ENCODE assay signal across 7 cellular contexts in genomic region chr5:72298136-72298535, GRCh38. TPM values are rescaled to one million over a fixed set of nuclear protein-coding genes. Genes with fewer than 3 reads are reported as not detected.
DNase-seq lines count a peak whose midpoint lies in the region; ATAC-seq, FAIRE-seq and TF ChIP-seq lines count a peak whose summit lies in the region.
"Not testable (repeated sequence)": the region's sequence is repeated elsewhere in the genome, so short reads cannot be mapped to it uniquely, and the experiment has no call there.

No MANE protein-coding gene starts in this region.

- not testable (repeated sequence) for BruUV-seq in HepG2 (replicated peaks; lab: Mats Ljungman, UMichigan)

- not testable (repeated sequence) for H3K9me3 ChIP-seq in HepG2 (ENCODE audit: low read length)

- peaks cover 95% of the 10 kb centered on the region for H3K4me1 Mint-ChIP-seq in activated B cell treated with CpG ODN at 0.5 μM for 24 hours

- H3K27me3 ChIP-seq in HepG2 (ENCODE audit: control insufficient read depth in 1 of 2, insufficient read depth in 2 of 2, low read length in 2 of 2) = not testable (repeated sequence)

- H3K27ac ChIP-seq in HepG2 (ENCODE audit: extremely low read length, insufficient read depth, low read length) = not testable (repeated sequence)

- not testable (repeated sequence) for H3K27me3 Mint-ChIP-seq in activated B cell treated with CpG ODN at 0.5 μM for 24 hours

- peaks cover 66% of the 10 kb centered on the region for H3K79me2 ChIP-seq in HepG2 (ENCODE audit: insufficient read depth, low read length)

- WGBS in HepG2 (ENCODE audit: low lambda C conversion rate) = 97% methylated on average over 3 of the region's 3 CpGs

- H4K20me1 ChIP-seq in HepG2 (ENCODE audit: insufficient read depth, low read length) = not testable (repeated sequence)

- H3K27ac Mint-ChIP-seq in activated B cell treated with CpG ODN at 0.5 μM for 24 hours = peak overlapping the region; percentile 85

- in situ Hi-C loops in KBM-7 (cut with MboI; ENCODE audit: low pct_unique_long_range_greater_than_20kb, low sequenced_read_pairs); HepG2 (cut with HindIII; ENCODE audit: extremely low pct_ligation_motif_present, low pct_unique_long_range_greater_than_20kb): not testable (repeated sequence)

- peak; percentile 23 for DNase-seq in KBM-7
- DNase-seq in activated B cell treated with CpG ODN at 0.5 μM for 24 hours; HepG2 (ENCODE audit: low spot score): not testable (repeated sequence)

- H3K4me3 Mint-ChIP-seq in activated B cell treated with CpG ODN at 0.5 μM for 24 hours = peak overlapping the region; percentile 66

- H3K4me3 ChIP-seq in HepG2 (replicated peaks in 1 of 3; ENCODE audit: insufficient read depth in 1 of 3, low read depth in 2 of 3, low read length in 3 of 3) = not testable (repeated sequence)

- TF ChIP-seq RAD21 in HepG2 (CRISPR knock-in tag; IDR thresholded peaks at IDR 0.05) = not testable (repeated sequence)

- peaks cover 38% of the 10 kb centered on the region for H3K36me3 Mint-ChIP-seq in activated B cell treated with CpG ODN at 0.5 μM for 24 hours (ENCODE audit: low read depth)

- H2AFZ ChIP-seq in HepG2 (ENCODE audit: low read length) = not testable (repeated sequence)

- POLR2A ChIA-PET in activated B cell treated with CpG ODN at 0.5 μM for 24 hours (lab: Charles Lee) = interaction anchor here (0.7 to 3.6 kb wide), 3 partner anchors 9 to 161 kb away, joined by 6 to 19 read pairs (median 15); partner anchors contain the start of genes MRPS27 and PTCD2
- POLR2A ChIA-PET in HepG2 (lab: Yijun Ruan, JAX) = interaction anchor here (1.2 to 1.9 kb wide), 3 partner anchors 10 to 22 kb away, joined by 4 to 5 read pairs (median 5); partner anchors contain the start of genes MRPS27 and PTCD2

- intact Hi-C loops in activated B cell treated with CpG ODN at 0.5 μM for 24 hours (cut with micrococcal nuclease) = loop anchor here (1.0 to 2.0 kb wide), 3 partner anchors 10 to 63 kb away; no protein-coding TSS in a partner anchor
- intact Hi-C loops in HepG2 (cut with micrococcal nuclease; ENCODE audit: unreplicated experiment) = not testable (repeated sequence)

- not testable (repeated sequence) for TF ChIP-seq CTCF in activated B cell treated with CpG ODN at 0.5 μM for 24 hours (IDR thresholded peaks at IDR 0.05); HepG2 (CRISPR knock-in tag; IDR thresholded peaks at IDR 0.05)

- not testable (repeated sequence) for H3K4me2 ChIP-seq in HepG2 (ENCODE audit: low read depth, low read length)

- CTCF ChIA-PET in activated B cell treated with CpG ODN at 0.5 μM for 24 hours (lab: Charles Lee) = interaction anchor here (2.1 kb wide), 1 partner anchor 10 kb away, joined by 7 read pairs; no protein-coding TSS in a partner anchor
- CTCF ChIA-PET in HepG2 (lab: Yijun Ruan, JAX; ENCODE audit: low intra/inter-chr PET ratio, low total read pairs) = not testable (repeated sequence)

- peak; percentile 18 for FAIRE-seq in HepG2 (lab: Jason Lieb, UNC)

- H3K4me1 ChIP-seq in HepG2 (ENCODE audit: insufficient read depth, low read length) = peaks cover 59% of the 10 kb centered on the region

- not testable (repeated sequence) for TF ChIP-seq POLR2A in HepG2 (IDR thresholded peaks at IDR 0.05; ENCODE audit: insufficient read depth in 1 of 2, low read depth in 2 of 2, low read length in 2 of 2)

- H3K9ac ChIP-seq in HepG2 (ENCODE audit: insufficient read depth, low read depth, low read length) = not testable (repeated sequence)

- peaks cover 0 to 10% of the 10 kb centered on the region in 2 experiments; a peak in 3 of 5 replicates for H3K36me3 ChIP-seq in HepG2 (replicated peaks in 1 of 2; ENCODE audit: control insufficient read depth in 1 of 2, insufficient read depth in 2 of 2, low read length in 2 of 2)

- ATAC-seq in GM18498 (IDR thresholded peaks at IDR 0.05; ENCODE audit: unreplicated experiment) (peak; percentile 43), GM19023 (IDR thresholded peaks at IDR 0.05; ENCODE audit: unreplicated experiment) (peak; percentile 47), GM21786 (IDR thresholded peaks at IDR 0.05; ENCODE audit: unreplicated experiment) (peak; percentile 33), HG03025 (IDR thresholded peaks at IDR 0.05; ENCODE audit: low FRiP score, unreplicated experiment) (peak; percentile 31), activated B cell treated with CpG ODN at 0.5 μM for 24 hours (ENCODE audit: low read depth) (peak; percentile 48)
- ATAC-seq in HepG2 = not testable (repeated sequence)

- not testable (repeated sequence) for TF ChIP-seq EP300 in HepG2 (IDR thresholded peaks at IDR 0.05; ENCODE audit: low read depth in 2 of 2, low read length in 2 of 2); HepG2 (CRISPR knock-in tag; IDR thresholded peaks at IDR 0.05; ENCODE audit: borderline replicate concordance)

- not testable (repeated sequence) for H3K9me3 Mint-ChIP-seq in activated B cell treated with CpG ODN at 0.5 μM for 24 hours

RNA-seq across cellular contexts. Expression of gene MRPS27, which starts 21.9 kb away (rescaled TPM):
- 69.2 and 71.6 TPM in 2 replicates for total RNA-seq in activated B cell treated with CpG ODN at 0.5 μM for 24 hours
- 115 and 139 TPM in 2 replicates for total RNA-seq in HepG2 (2016; rRNA removed; fragmentation: Illumina TruSeq; extraction: Trizol)
- total RNA-seq in HepG2 (2016; cell fraction: cytosol; rRNA removed; fragmentation: Illumina TruSeq; extraction: Trizol; ENCODE audit: low read depth) = 17.5 and 21.2 TPM in 2 replicates
- 116 and 136 TPM in 2 replicates for total RNA-seq in HepG2 (2016; cell fraction: insoluble cytoplasmic fraction; rRNA removed; fragmentation: Illumina TruSeq; extraction: Trizol)
- 84.2 and 94.1 TPM in 2 replicates for total RNA-seq in HepG2 (2016; cell fraction: membrane; rRNA removed; fragmentation: Illumina TruSeq; extraction: Trizol)
- 105 and 107 TPM in 2 replicates for total RNA-seq in HepG2 (2016; cell fraction: nucleus; rRNA removed; fragmentation: Illumina TruSeq; extraction: Trizol)
- 69.9 and 71.8 TPM in 2 replicates for polyA plus RNA-seq in HepG2 (2011; rRNA removed)
- 61.9 and 69.4 TPM in 2 replicates for polyA plus RNA-seq in HepG2 (2011; cell fraction: cytosol; rRNA removed)
- 35.6 and 40.4 TPM in 2 replicates for polyA plus RNA-seq in HepG2 (2011; cell fraction: nucleus; rRNA removed)
- 50.1 and 50.6 TPM in 2 replicates for polyA plus RNA-seq in HepG2 (2012)
- polyA plus RNA-seq in HepG2 (2016; cell fraction: cytosol; fragmentation: Illumina TruSeq; extraction: Trizol; ENCODE audit: low read depth) = 15.3 and 16.9 TPM in 2 replicates
- polyA plus RNA-seq in HepG2 (2016; cell fraction: insoluble cytoplasmic fraction; fragmentation: Illumina TruSeq; extraction: Trizol; ENCODE audit: low read depth) = 115 and 117 TPM in 2 replicates
- 55.5 and 63.7 TPM in 2 replicates for polyA plus RNA-seq in HepG2 (2016; cell fraction: membrane; fragmentation: Illumina TruSeq; extraction: Trizol; ENCODE audit: low read depth)
- 77.0 and 147 TPM in 2 replicates for polyA plus RNA-seq in HepG2 (2016; cell fraction: nucleus; fragmentation: Illumina TruSeq; extraction: Trizol; ENCODE audit: insufficient read depth, low read depth)
- polyA minus RNA-seq in HepG2 (2011; rRNA and poly(A)+ RNA removed; ENCODE audit: low replicate concordance) = 215 and 246 TPM in 2 replicates
- 76.1 and 103 TPM in 2 replicates for polyA minus RNA-seq in HepG2 (2011; cell fraction: cytosol; rRNA and poly(A)+ RNA removed)
- 93.1 and 114 TPM in 2 replicates for polyA minus RNA-seq in HepG2 (2011; cell fraction: nucleus; rRNA and poly(A)+ RNA removed)

RNA-seq across cellular contexts. Expression of gene PTCD2, which starts 22.0 kb away (rescaled TPM):
- total RNA-seq in activated B cell treated with CpG ODN at 0.5 μM for 24 hours (6.2 and 8.9 TPM in 2 replicates), HepG2 (2016; rRNA removed; fragmentation: Illumina TruSeq; extraction: Trizol) (6.4 and 7.0 TPM in 2 replicates)
- total RNA-seq in HepG2 (2016; cell fraction: cytosol; rRNA removed; fragmentation: Illumina TruSeq; extraction: Trizol; ENCODE audit: low read depth) = 1.2 and 1.8 TPM in 2 replicates
- 7.0 and 9.2 TPM in 2 replicates for total RNA-seq in HepG2 (2016; cell fraction: insoluble cytoplasmic fraction; rRNA removed; fragmentation: Illumina TruSeq; extraction: Trizol)
- 3.4 TPM in 2 replicates for total RNA-seq in HepG2 (2016; cell fraction: membrane; rRNA removed; fragmentation: Illumina TruSeq; extraction: Trizol)
- total RNA-seq in HepG2 (2016; cell fraction: nucleus; rRNA removed; fragmentation: Illumina TruSeq; extraction: Trizol) = 11.4 and 14.2 TPM in 2 replicates
- polyA plus RNA-seq in HepG2 (2011; rRNA removed) = 5.3 and 5.5 TPM in 2 replicates
- polyA plus RNA-seq in HepG2 (2011; cell fraction: cytosol; rRNA removed) = 2.2 and 3.7 TPM in 2 replicates
- polyA plus RNA-seq in HepG2 (2011; cell fraction: nucleus; rRNA removed) = 9.0 and 11.4 TPM in 2 replicates
- 3.9 and 4.5 TPM in 2 replicates for polyA plus RNA-seq in HepG2 (2012)
- polyA plus RNA-seq in HepG2 (2016; cell fraction: cytosol; fragmentation: Illumina TruSeq; extraction: Trizol; ENCODE audit: low read depth) = 0.70 and 0.74 TPM in 2 replicates
- 8.3 and 9.4 TPM in 2 replicates for polyA plus RNA-seq in HepG2 (2016; cell fraction: insoluble cytoplasmic fraction; fragmentation: Illumina TruSeq; extraction: Trizol; ENCODE audit: low read depth)
- polyA plus RNA-seq in HepG2 (2016; cell fraction: membrane; fragmentation: Illumina TruSeq; extraction: Trizol; ENCODE audit: low read depth) = 1.6 and 2.1 TPM in 2 replicates
- polyA plus RNA-seq in HepG2 (2016; cell fraction: nucleus; fragmentation: Illumina TruSeq; extraction: Trizol; ENCODE audit: insufficient read depth, low read depth) = 13.3 and 14.0 TPM in 2 replicates
- polyA minus RNA-seq in HepG2 (2011; rRNA and poly(A)+ RNA removed; ENCODE audit: low replicate concordance) = 6.7 and 16.5 TPM in 2 replicates
- 2.5 and 3.2 TPM in 2 replicates for polyA minus RNA-seq in HepG2 (2011; cell fraction: cytosol; rRNA and poly(A)+ RNA removed)
- 19.2 and 20.8 TPM in 2 replicates for polyA minus RNA-seq in HepG2 (2011; cell fraction: nucleus; rRNA and poly(A)+ RNA removed)
